15 cellular contexts compared by ENCODE assay signal in genomic region chr19:43704002-43704705, GRCh38. TPM values are rescaled to one million over a fixed set of nuclear protein-coding genes. Genes with fewer than 3 reads are reported as not detected.
A peak's percentile ranks its signal among the peaks of the same experiment; 100 is the strongest.
DNase-seq lines count a peak whose midpoint lies in the region; ATAC-seq and TF ChIP-seq lines count a peak whose summit lies in the region.
"Had no signal": no experiment of that assay in that cellular context is flagged by ENCODE, and none has a peak within 500 bp of the region (broad histone marks: within the 10 kb centered on the region; RNA-seq: fewer than 3 reads in every experiment).

No MANE protein-coding gene starts in this region.

- H3K27me3 Mint-ChIP-seq in GM23338 (ENCODE audit: insufficient read depth, low read depth, poor library complexity) (peaks cover 20% of the 10 kb centered on the region), progenitor cell of endocrine pancreas (peaks cover 21% of the 10 kb centered on the region)

- H3K27ac Mint-ChIP-seq in GM23338 (no peak overlapping the region), progenitor cell of endocrine pancreas (no peak overlapping the region)
- H3K27ac Mint-ChIP-seq: IgD-negative memory B cell had no signal

- no peaks in the 10 kb centered on the region; the same call in 1 of the 2 replicates for H4K20me1 ChIP-seq in GM23338 (replicated peaks; ENCODE audit: insufficient read depth)
- no peaks in the 10 kb centered on the region for H4K20me1 ChIP-seq in OCI-LY3 (ENCODE audit: insufficient read depth, low read length)

- H3K4me3 Mint-ChIP-seq in GM23338 (no peak overlapping the region), progenitor cell of endocrine pancreas (ENCODE audit: low read depth) (no peak overlapping the region)
- H3K4me3 Mint-ChIP-seq: IgD-negative memory B cell had no signal

- H3K27ac ChIP-seq in GM23338 (ENCODE audit: low read depth), result no peak overlapping the region
- no peak overlapping the region for H3K27ac ChIP-seq in OCI-LY3 (ENCODE audit: low read length)
- H3K27ac ChIP-seq in transverse colon, result no peak overlapping the region
- H3K27ac ChIP-seq: C4-2B had no signal

- in situ Hi-C loops in transverse colon (cut with MboI; ENCODE audit: low pct_ligation_motif_present in 1 of 4, low pct_unique_long_range_greater_than_20kb in 1 of 4, low sequenced_read_pairs in 3 of 4), result no loop called here

- no peak for TF ChIP-seq POLR2A in transverse colon (IDR thresholded peaks at IDR 0.05)

- intact Hi-C loops in transverse colon (cut with DNase I; ENCODE audit: low total_unique reads), result no loop called here

- peaks cover 10% of the 10 kb centered on the region for H3K27me3 ChIP-seq in GM23338 (ENCODE audit: insufficient read depth)
- no peaks in the 10 kb centered on the region; the same call in 1 of the 2 replicates for H3K27me3 ChIP-seq in OCI-LY3 (ENCODE audit: low read depth, low read length)
- H3K27me3 ChIP-seq in transverse colon, result peaks cover 5% of the 10 kb centered on the region

- H3K9ac ChIP-seq in OCI-LY3 (ENCODE audit: low read length), result no peak overlapping the region

- H3K36me3 ChIP-seq in GM23338 (ENCODE audit: insufficient read depth) (no peaks in the 10 kb centered on the region), OCI-LY3 (replicated peaks; ENCODE audit: low read depth, low read length) (peaks cover 3% of the 10 kb centered on the region), transverse colon (no peaks in the 10 kb centered on the region)

- H3K9me2 ChIP-seq in GM23338 (ENCODE audit: insufficient read depth), result no peaks in the 10 kb centered on the region

- TF ChIP-seq CTCF in GM23338 (conservative IDR thresholded peaks at IDR 0.05; ENCODE audit: low read depth in 2 of 2) (no peak), OCI-LY3 (IDR thresholded peaks at IDR 0.05; ENCODE audit: low read depth, low read length) (no peak), transverse colon (IDR thresholded peaks at IDR 0.05) (no peak), progenitor cell of endocrine pancreas (IDR thresholded peaks at IDR 0.05; ENCODE audit: unreplicated experiment) (no peak)

- H3K9me3 Mint-ChIP-seq in GM23338 (peaks cover 10% of the 10 kb centered on the region), progenitor cell of endocrine pancreas (ENCODE audit: low read depth) (no peaks in the 10 kb centered on the region)

- H3K4me1 Mint-ChIP-seq in GM23338, result peaks cover 6% of the 10 kb centered on the region; the same call in 2 of the 3 replicates
- peaks cover 4% of the 10 kb centered on the region for H3K4me1 Mint-ChIP-seq in progenitor cell of endocrine pancreas (ENCODE audit: low read depth)

- H3K79me2 ChIP-seq in GM23338 (replicated peaks; ENCODE audit: insufficient read depth), result no peaks in the 10 kb centered on the region
- H3K79me2 ChIP-seq in OCI-LY3 (ENCODE audit: low read length), result no peaks in the 10 kb centered on the region

- no peak for ATAC-seq in GM23338

- peak overlapping the region; percentile 43; the same call in 1 of the 2 replicates for H2AFZ ChIP-seq in GM23338
- 0 out of 2 replicates have a peak overlapping the region, but pooled peaks have one; percentile 49 for H2AFZ ChIP-seq in OCI-LY3 (ENCODE audit: low read depth, low read length)

- H3K4me2 ChIP-seq in GM23338 (no peak overlapping the region), OCI-LY3 (ENCODE audit: low read length) (no peak overlapping the region)

- H3K36me3 Mint-ChIP-seq in GM23338 (ENCODE audit: low read depth) (peaks cover 2% of the 10 kb centered on the region; the same call in 2 of the 3 replicates), progenitor cell of endocrine pancreas (ENCODE audit: insufficient read depth) (peaks cover under 1% of the 10 kb centered on the region)

- H3K4me3 ChIP-seq in GM23338 (no peak overlapping the region), OCI-LY3 (ENCODE audit: low read length) (no peak overlapping the region), transverse colon (no peak overlapping the region)

- peaks cover 6% of the 10 kb centered on the region; the same call in 1 of the 2 replicates for H3K9me3 ChIP-seq in OCI-LY3 (ENCODE audit: insufficient read depth, low read length)
- no peaks in the 10 kb centered on the region for H3K9me3 ChIP-seq in transverse colon

- H3K4me1 ChIP-seq in GM23338 (ENCODE audit: insufficient read depth) (no peaks in the 10 kb centered on the region), OCI-LY3 (ENCODE audit: low read length) (peaks cover 23% of the 10 kb centered on the region), transverse colon (peaks cover 3 to 23% (median 20%) of the 10 kb centered on the region in 4 donors)

- DNase-seq in GM23338 (ENCODE audit: low spot score) (no peak), glomerular visceral epithelial cell (ENCODE audit: extremely low spot score) (peak; percentile 30), transverse colon (peak; percentile 43), HCEC 1CT (no peak), progenitor cell of endocrine pancreas (ENCODE audit: low spot score, unreplicated experiment) (no peak)
- no peak for DNase-seq in stimulated activated CD4-positive, alpha-beta T cell treated with anti-CD3 and anti-CD28 coated beads, Interleukin-4, amount 100 ng/mL, for 24 hours
- DNase-seq: COR-L47, GOT3, NCI-H1436 treated with DMSO at 0.1 percent for 48 hours, NCI-H2081, NCI-H510A treated with DMSO at 0.1 percent for 48 hours, SHP77 treated with DMSO at 0.1 percent for 48 hours had no signal

- no peaks in the 10 kb centered on the region for H3F3A ChIP-seq in GM23338 (replicated peaks; ENCODE audit: low read depth)

- no peak for TF ChIP-seq EP300 in transverse colon (IDR thresholded peaks at IDR 0.05; ENCODE audit: low read depth)

- 50 to 64% methylated on average over 2 to 7 of the region's 7 CpGs for WGBS in transverse colon (ENCODE audit: low coverage in 1 of 2), 2 donors

TF ChIP-seq in GM23338, 12 proteins besides CTCF, POLR2A, EP300 and RAD21 (continues in another document):
- TF ChIP-seq, protein P1, sequence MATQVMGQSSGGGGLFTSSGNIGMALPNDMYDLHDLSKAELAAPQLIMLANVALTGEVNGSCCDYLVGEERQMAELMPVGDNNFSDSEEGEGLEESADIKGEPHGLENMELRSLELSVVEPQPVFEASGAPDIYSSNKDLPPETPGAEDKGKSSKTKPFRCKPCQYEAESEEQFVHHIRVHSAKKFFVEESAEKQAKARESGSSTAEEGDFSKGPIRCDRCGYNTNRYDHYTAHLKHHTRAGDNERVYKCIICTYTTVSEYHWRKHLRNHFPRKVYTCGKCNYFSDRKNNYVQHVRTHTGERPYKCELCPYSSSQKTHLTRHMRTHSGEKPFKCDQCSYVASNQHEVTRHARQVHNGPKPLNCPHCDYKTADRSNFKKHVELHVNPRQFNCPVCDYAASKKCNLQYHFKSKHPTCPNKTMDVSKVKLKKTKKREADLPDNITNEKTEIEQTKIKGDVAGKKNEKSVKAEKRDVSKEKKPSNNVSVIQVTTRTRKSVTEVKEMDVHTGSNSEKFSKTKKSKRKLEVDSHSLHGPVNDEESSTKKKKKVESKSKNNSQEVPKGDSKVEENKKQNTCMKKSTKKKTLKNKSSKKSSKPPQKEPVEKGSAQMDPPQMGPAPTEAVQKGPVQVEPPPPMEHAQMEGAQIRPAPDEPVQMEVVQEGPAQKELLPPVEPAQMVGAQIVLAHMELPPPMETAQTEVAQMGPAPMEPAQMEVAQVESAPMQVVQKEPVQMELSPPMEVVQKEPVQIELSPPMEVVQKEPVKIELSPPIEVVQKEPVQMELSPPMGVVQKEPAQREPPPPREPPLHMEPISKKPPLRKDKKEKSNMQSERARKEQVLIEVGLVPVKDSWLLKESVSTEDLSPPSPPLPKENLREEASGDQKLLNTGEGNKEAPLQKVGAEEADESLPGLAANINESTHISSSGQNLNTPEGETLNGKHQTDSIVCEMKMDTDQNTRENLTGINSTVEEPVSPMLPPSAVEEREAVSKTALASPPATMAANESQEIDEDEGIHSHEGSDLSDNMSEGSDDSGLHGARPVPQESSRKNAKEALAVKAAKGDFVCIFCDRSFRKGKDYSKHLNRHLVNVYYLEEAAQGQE (IDR thresholded peaks at IDR 0.05; ENCODE audit: unreplicated experiment), result no peak
- no peak for TF ChIP-seq CREB1 (CRISPR knock-in tag; IDR thresholded peaks at IDR 0.05; ENCODE audit: low read depth)

RNA-seq across cellular contexts. Expression of gene IRGC, which starts 11.7 kb away (rescaled TPM):
- total RNA-seq in GM23338 (2014; rRNA removed; shearing (Covaris generic)), result not detected in 2 replicates
- polyA plus RNA-seq in GM23338 (2016; fragmentation: Nextera tagmentation; extraction: Ambion mirVana), result not detected in 2 replicates
- total RNA-seq in transverse colon (not detected), progenitor cell of endocrine pancreas (not detected in 2 replicates)
- polyA plus RNA-seq: IgD-negative memory B cell had no signal

RNA-seq across cellular contexts. Expression of gene PLAUR, which starts 34.2 kb away (rescaled TPM):
- total RNA-seq in GM23338 (2014; rRNA removed; shearing (Covaris generic)), result 11.1 and 16.5 TPM in 2 replicates
- 20.6 and 21.3 TPM in 2 replicates for polyA plus RNA-seq in GM23338 (2016; fragmentation: Nextera tagmentation; extraction: Ambion mirVana)
- total RNA-seq in transverse colon (10 to 100 TPM; 12.1 to 76.2 (median 54.7) TPM), progenitor cell of endocrine pancreas (10.5 and 12.5 TPM in 2 replicates)

RNA-seq across cellular contexts. Expression of gene SMG9, which starts 50.6 kb away (rescaled TPM):
- total RNA-seq in GM23338 (2014; rRNA removed; shearing (Covaris generic)), result 6.3 and 13.2 TPM in 2 replicates
- 14.0 and 15.7 TPM in 2 replicates for polyA plus RNA-seq in GM23338 (2016; fragmentation: Nextera tagmentation; extraction: Ambion mirVana)
- total RNA-seq in transverse colon (10 to 100 TPM in 3 of 4 donors, 1 to 10 TPM in 1; 4.1 to 68.7 (median 13.8) TPM), progenitor cell of endocrine pancreas (74.9 and 78.9 TPM in 2 replicates)

Comparison
In these comparisons a context has a peak if more than half of its experiments do, and no peak if none do; other contexts are left out.
1. DNase-seq: peak in glomerular visceral epithelial cell (single experiment) and transverse colon (single experiment); none in GM23338 (single experiment), stimulated activated CD4-positive, alpha-beta T cell treated with anti-CD3 and anti-CD28 coated beads, Interleukin-4, amount 100 ng/mL, for 24 hours (single experiment), HCEC 1CT (single experiment) and progenitor cell of endocrine pancreas (single experiment).